ENCODE assay signal across 12 cellular contexts in genomic region chr21:36207577-36208320, GRCh38. TPM values are rescaled to one million over a fixed set of nuclear protein-coding genes. Genes with fewer than 3 reads are reported as not detected.
DNase-seq lines count a peak whose midpoint lies in the region; ATAC-seq, FAIRE-seq and TF ChIP-seq lines count a peak whose summit lies in the region.
"Had no signal": no experiment of that assay in that cellular context is flagged by ENCODE, and none has a peak within 500 bp of the region (broad histone marks: within the 10 kb centered on the region; RNA-seq: fewer than 3 reads in every experiment).

No MANE protein-coding gene starts in this region.

- 86 to 96% methylated on average over 15 of the region's 15 CpGs for WGBS in thyroid gland, 2 donors

- intact Hi-C loops in thyroid gland (cut with DNase I): loop anchor here (2.0 kb wide), 1 partner anchor 61 kb away; no protein-coding TSS in a partner anchor

- no peak for FAIRE-seq in H54 (lab: Jason Lieb, UNC)

- ATAC-seq in foreskin keratinocyte (peak; percentile 21), HG03442 (IDR thresholded peaks at IDR 0.05; ENCODE audit: unreplicated experiment) (no peak)

- no peaks in the 10 kb centered on the region for H3K9me3 ChIP-seq in thyroid gland

- peaks cover 45% of the 10 kb centered on the region for H3K4me1 ChIP-seq in foreskin keratinocyte
- H3K4me1 ChIP-seq in thyroid gland: peaks cover 22 to 25% of the 10 kb centered on the region in 2 donors

- H3K27me3 ChIP-seq in foreskin keratinocyte (no peaks in the 10 kb centered on the region), thyroid gland (no peaks in the 10 kb centered on the region)

- in situ Hi-C loops in ACHN (cut with HindIII; ENCODE audit: low pct_ligation_motif_present, low pct_unique_long_range_greater_than_20kb, low sequenced_read_pairs): no loop called here

- DNase-seq in ACHN (peak; percentile 53), H54 (ENCODE audit: insufficient read length, low spot score) (peak; percentile 55), foreskin keratinocyte (peak; percentile 28 to 73), thyroid gland (no peak), DMS153 (lab: John Stamatoyannopoulos, UW) (no peak), pons (ENCODE audit: low spot score) (no peak)
- DNase-seq: hippocampal formation; NCI-H1048; NCI-H82; stimulated activated naive CD4-positive, alpha-beta T cell treated with Interleukin-2 at 50 U/mL for 16 hours had no signal

- TF ChIP-seq POLR2A in H54 (IDR thresholded peaks at IDR 0.05; ENCODE audit: low read depth, low read length) (no peak), thyroid gland (IDR thresholded peaks at IDR 0.05) (no peak)

- TF ChIP-seq CTCF in VCaP (conservative IDR thresholded peaks at IDR 0.05): no peak
- no peak for TF ChIP-seq CTCF in foreskin keratinocyte (conservative IDR thresholded peaks at IDR 0.05)
- TF ChIP-seq CTCF in thyroid gland (IDR thresholded peaks at IDR 0.05): no peak

- H3K27ac ChIP-seq in VCaP (peak overlapping the region; percentile 53), foreskin keratinocyte (no peak overlapping the region), thyroid gland (no peak overlapping the region)

- H3K4me3 ChIP-seq in thyroid gland (replicated peaks in 1 of 3): no peak overlapping the region

- H3K36me3 ChIP-seq in thyroid gland: no peaks in the 10 kb centered on the region

RNA-seq across cellular contexts. Expression of gene DOP1B, which starts 51.1 kb away (rescaled TPM):
- 3.0 and 4.2 TPM in 2 replicates for total RNA-seq in foreskin keratinocyte
- 0.74 and 0.90 TPM in 2 replicates for polyA plus RNA-seq in foreskin keratinocyte
- total RNA-seq in thyroid gland: 10 to 100 TPM; 15.9 to 28.1 (median 20.4) TPM

Comparison
In these comparisons a context has a peak if more than half of its experiments do, and no peak if none do; other contexts are left out.
1. DNase-seq: peak in ACHN (single experiment), H54 (single experiment) and foreskin keratinocyte (2 of 2); none in thyroid gland (0 of 2), DMS153 (single experiment) and pons (single experiment).